20 cellular contexts compared by ENCODE assay signal in genomic region chr1:185739967-185740366, GRCh38.
DNase-seq lines count a peak whose midpoint lies in the region; ATAC-seq and TF ChIP-seq lines count a peak whose summit lies in the region.
"Had no signal": no experiment of that assay in that cellular context is flagged by ENCODE, and none has a peak within 500 bp of the region (broad histone marks: within the 10 kb centered on the region; RNA-seq: fewer than 3 reads in every experiment).

No MANE protein-coding gene starts in this region.

- H3K4me3 ChIP-seq in GM12865 (ENCODE audit: low read depth, low read length): no peak overlapping the region
- H3K4me3 ChIP-seq: esophagus squamous epithelium, heart right ventricle, SJSA1 had no signal

- no peak for TF ChIP-seq CTCF in GM12865 (IDR thresholded peaks at IDR 0.05; ENCODE audit: insufficient read depth, low read depth, low read length, missing control alignments)

- DNase-seq in GM12865 (ENCODE audit: low read depth): peak; percentile 34
- no peak for DNase-seq in GF-D8 (lab: John Stamatoyannopoulos, UW)
- no peak for DNase-seq in C1 segment of cervical spinal cord (lab: John Stamatoyannopoulos, UW)
- no peak for DNase-seq in NCI-H524 (lab: John Stamatoyannopoulos, UW)
- DNase-seq: activated CD4-positive, alpha-beta T cell treated with anti-CD3 and anti-CD28 coated beads, Interleukin-2, amount 50 U/mL, for 48 hours; activated effector memory CD4-positive, alpha-beta T cell treated with Interleukin-2 at 50 U/mL for 16 hours; COR-L47; esophagus squamous epithelium; heart right ventricle; midbrain; NCI-H146; NCI-H345; nucleus accumbens; stimulated activated CD4-positive, alpha-beta T cell treated with anti-CD3 and anti-CD28 coated beads, Interleukin-4, amount 100 ng/mL, for 24 hours; trophoblast cell had no signal

- ATAC-seq in GM18861 (IDR thresholded peaks at IDR 0.05; ENCODE audit: unreplicated experiment): peak; percentile 77
- peak; percentile 80 for ATAC-seq in HG02642 (IDR thresholded peaks at IDR 0.05; ENCODE audit: poor library complexity, unreplicated experiment)
- ATAC-seq in HG03558 (IDR thresholded peaks at IDR 0.05; ENCODE audit: extremely low read depth, unreplicated experiment): peak; percentile 50
- no peak for ATAC-seq in GM21515 (IDR thresholded peaks at IDR 0.05; ENCODE audit: unreplicated experiment)
- ATAC-seq: heart right ventricle had no signal
